Comparison of ENCODE assay signal across 8 cellular contexts in the genomic region with DNA sequence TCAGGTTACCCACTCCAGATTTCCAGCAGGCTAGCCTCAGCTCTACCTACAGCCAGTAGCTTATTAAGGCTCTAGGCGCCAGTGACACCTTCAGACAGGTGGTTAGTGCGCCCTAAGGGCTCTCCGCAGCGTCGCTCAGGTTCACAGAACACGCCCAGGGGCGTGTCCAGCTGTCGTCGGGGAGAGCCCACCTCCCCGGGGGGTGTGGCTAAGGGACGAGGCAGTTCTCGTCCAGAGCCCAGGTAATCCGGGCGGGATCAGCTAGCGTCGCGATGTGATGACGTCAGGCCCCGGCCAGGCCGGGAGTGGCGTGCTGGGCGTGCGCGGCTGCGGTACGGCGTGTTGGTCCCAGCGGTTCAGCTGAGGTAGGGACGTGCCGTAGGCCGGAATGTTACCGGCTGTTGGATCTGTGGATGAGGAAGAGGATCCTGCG. TPM values are rescaled to one million over a fixed set of nuclear protein-coding genes. Genes with fewer than 3 reads are reported as not detected.
DNase-seq lines count a peak whose midpoint lies in the region; ATAC-seq and TF ChIP-seq lines count a peak whose summit lies in the region.
"Not testable (repeated sequence)": the region's sequence is repeated elsewhere in the genome, so short reads cannot be mapped to it uniquely, and the experiment has no call there.

A gene (plus strand): TSS at position 340 of the 433 bp plus-strand sequence. CDS start 49 bp downstream, at position 389.

- not testable (repeated sequence) for H3K36me3 ChIP-seq in BE2C; iPS DF 6.9 (ENCODE audit: control insufficient read depth, insufficient read depth, low read length)

- H3K4me3 Mint-ChIP-seq in HFFc6 (peak within 1 kb of the TSS; percentile 83), T-cell (peak within 1 kb of the TSS; percentile 68 to 71 (median 70))
- peak within 1 kb of the TSS; percentile 55 for H3K4me3 Mint-ChIP-seq in activated T-helper 17 cell treated with anti-CD3 and anti-CD28 coated beads, Interleukin-2, amount 50 U/mL, for 72 hours

- not testable (repeated sequence) for TF ChIP-seq CTCF in BE2C (IDR thresholded peaks at IDR 0.05; ENCODE audit: low read depth, low read length); HFFc6 (IDR thresholded peaks at IDR 0.05); omental fat pad (IDR thresholded peaks at IDR 0.05)

- H3K27me3 ChIP-seq in BE2C; iPS DF 6.9 (ENCODE audit: control insufficient read depth, insufficient read depth, low read length): not testable (repeated sequence)

- peak in 1 of 4 experiments; percentile 34 for ATAC-seq in T-cell (replicated peaks in 1 of 4)
- not testable (repeated sequence) for ATAC-seq in activated T-helper 17 cell treated with anti-CD3 and anti-CD28 coated beads, Interleukin-2, amount 50 U/mL, for 72 hours (replicated peaks); omental fat pad (ENCODE audit: low FRiP score)

- not testable (repeated sequence) for H3K36me3 Mint-ChIP-seq in HFFc6 (ENCODE audit: low read depth); T-cell; activated T-helper 17 cell treated with anti-CD3 and anti-CD28 coated beads, Interleukin-2, amount 50 U/mL, for 72 hours (ENCODE audit: low read depth)

- peak within 1 kb of the TSS; percentile 52 for H3K4me3 ChIP-seq in BE2C (ENCODE audit: low read depth, low read length)
- H3K4me3 ChIP-seq in iPS DF 6.9 (ENCODE audit: low read length), result peak within 1 kb of the TSS; percentile 38; the same call in 1 of the 2 replicates

- not testable (repeated sequence) for H3K9me3 Mint-ChIP-seq in HFFc6; T-cell; activated T-helper 17 cell treated with anti-CD3 and anti-CD28 coated beads, Interleukin-2, amount 50 U/mL, for 72 hours

- H3K27ac ChIP-seq in iPS DF 6.9 (ENCODE audit: low read length), result not testable (repeated sequence)

- WGBS in iPS DF 6.9 (ENCODE audit: insufficient coverage, insufficient read length), result no CpG with 5 or more reads among the region's 33 CpGs

- DNase-seq in BE2C (peak; percentile 44), T-cell (peak; percentile 31 to 79 (median 64)), ecto neural progenitor cell (ENCODE audit: low spot score) (peak; percentile 50), iPS DF 6.9 (ENCODE audit: low read depth, low spot score) (peak; percentile 22)
- DNase-seq in HFFc6; omental fat pad (ENCODE audit: low spot score): not testable (repeated sequence)
- DNase-seq in stimulated activated CD8-positive, alpha-beta memory T cell treated with anti-CD3 and anti-CD28 coated beads, Interleukin-12 subunit alpha, Interleukin-12 subunit beta, amount 100 ng/mL, for 4 hours (ENCODE audit: low read depth), result peak; percentile 31

- POLR2A ChIA-PET in T-cell (lab: Charles Lee), result not testable (repeated sequence)

- H3K27me3 Mint-ChIP-seq in HFFc6 (ENCODE audit: insufficient read depth); T-cell; activated T-helper 17 cell treated with anti-CD3 and anti-CD28 coated beads, Interleukin-2, amount 50 U/mL, for 72 hours: not testable (repeated sequence)

- H3K27ac Mint-ChIP-seq in HFFc6 (peak within 1 kb of the TSS; percentile 40; the same call in 1 of the 2 replicates), T-cell (peak within 1 kb of the TSS; percentile 76 to 81)
- H3K27ac Mint-ChIP-seq in activated T-helper 17 cell treated with anti-CD3 and anti-CD28 coated beads, Interleukin-2, amount 50 U/mL, for 72 hours, result peak within 1 kb of the TSS; percentile 23

- H3K4me1 ChIP-seq in BE2C; iPS DF 6.9 (ENCODE audit: control insufficient read depth, insufficient read depth, low read length): not testable (repeated sequence)

- CTCF ChIA-PET in T-cell (lab: Charles Lee), result not testable (repeated sequence)

- H3K9me3 ChIP-seq in BE2C; iPS DF 6.9 (ENCODE audit: control insufficient read depth, insufficient read depth, low read length): not testable (repeated sequence)

- H3K4me1 Mint-ChIP-seq in HFFc6 (ENCODE audit: low read depth), result peaks cover 11% of the 10 kb centered on the region
- not testable (repeated sequence) for H3K4me1 Mint-ChIP-seq in T-cell; activated T-helper 17 cell treated with anti-CD3 and anti-CD28 coated beads, Interleukin-2, amount 50 U/mL, for 72 hours

RNA-seq across cellular contexts. Expression of the gene that starts here (rescaled TPM):
- 23.3 TPM for polyA plus RNA-seq in BE2C (2012; ENCODE audit: insufficient read depth, insufficient read length, low read depth)
- 10 to 100 TPM; 22.3 to 29.9 (median 24.2) TPM for total RNA-seq in HFFc6 (2021; fragmentation: NEBNext Ultra II Directional; extraction: Animal tissue kit (Norgen Biotek cat#: 25700))
- total RNA-seq in T-cell (10 to 100 TPM; 32.0 to 53.1 (median 43.9) TPM), omental fat pad (10 to 100 TPM; 22.3 to 45.9 (median 37.2) TPM)
- total RNA-seq in activated T-helper 17 cell treated with anti-CD3 and anti-CD28 coated beads, Interleukin-2, amount 50 U/mL, for 72 hours, result 10 to 100 TPM; 49.0 to 73.0 TPM

Comparison
In these comparisons a context has a peak if more than half of its experiments do, and no peak if none do; other contexts are left out.
1. H3K27ac Mint-ChIP-seq: peak in every context shown above with its lines; median percentile 78 in T-cell; 40 in HFFc6; 23 in activated T-helper 17 cell treated with anti-CD3 and anti-CD28 coated beads, Interleukin-2, amount 50 U/mL, for 72 hours.